In genomic region chr9:133894377-133895321, GRCh38 we compare ENCODE assay signal across 25 cellular contexts.
"Had no signal": no experiment of that assay in that cellular context is flagged by ENCODE, and none has a peak within 500 bp of the region (broad histone marks: within the 10 kb centered on the region; RNA-seq: fewer than 3 reads in every experiment).

No MANE protein-coding gene starts in this region.

- H3K36me3 Mint-ChIP-seq: activated naive CD4-positive, alpha-beta T cell treated with anti-CD3 and anti-CD28 coated beads, Interleukin-2, amount 50 U/mL, for 24 hours; T-cell had no signal

- H3K9me3 ChIP-seq: suprapubic skin, tibial nerve, uterus had no signal

- H3K4me3 ChIP-seq: suprapubic skin, tibial nerve, uterus had no signal

- H3K4me1 Mint-ChIP-seq: activated CD4-positive, alpha-beta T cell treated with anti-CD3 and anti-CD28 coated beads, Interleukin-2, amount 10 ng/mL, durations not matched to agents 7 days and 5 days; activated naive CD4-positive, alpha-beta T cell treated with anti-CD3 and anti-CD28 coated beads, Interleukin-2, amount 50 U/mL, for 24 hours; stimulated activated naive CD8-positive, alpha-beta T cell treated with anti-CD3 and anti-CD28 coated beads, Interleukin-15, amount 100 ng/mL, for 72 hours; T-cell had no signal

- H3K9me3 Mint-ChIP-seq: activated CD4-positive, alpha-beta T cell treated with anti-CD3 and anti-CD28 coated beads, Interleukin-2, amount 10 ng/mL, durations not matched to agents 7 days and 5 days; activated naive CD4-positive, alpha-beta T cell treated with anti-CD3 and anti-CD28 coated beads, Interleukin-2, amount 50 U/mL, for 24 hours; activated T-helper 1 cell treated with anti-CD3 and anti-CD28 coated beads, Interleukin-12 subunit alpha, Interleukin-12 subunit beta, Interleukin-2, Interleukin-4 antibody, amounts not matched to agents 30 ng/mL and 10 ng/mL and 1 ng/mL, durations not matched to agents 14 hours and 24 hours and 36 hours; memory B cell; nephron; stimulated activated naive CD8-positive, alpha-beta T cell treated with anti-CD3 and anti-CD28 coated beads, Interleukin-15, amount 100 ng/mL, for 72 hours; T-cell; T-helper 2 cell treated with Interferon-gamma antibody and Interleukin-4, amounts not matched to agents 5 μg/mL and 100 μg/mL, for 36 hours had no signal

- DNase-seq: activated CD4-positive, alpha-beta T cell treated with anti-CD3 and anti-CD28 coated beads, Interleukin-2, amount 10 ng/mL, durations not matched to agents 7 days and 5 days; activated CD4-positive, CD25-positive, alpha-beta regulatory T cell treated with anti-CD3 and anti-CD28 coated beads, Interleukin-2, amount 50 U/mL, for 72 hours; activated CD8-positive, alpha-beta T cell treated with anti-CD3 and anti-CD28 coated beads, Interleukin-2, amount 10 ng/mL, durations not matched to agents 7 days and 5 days; activated gamma-delta T cell treated with Interleukin-2 at 50 U/mL for 16 hours; anterior cingulate cortex; brain microvascular endothelial cell; caudate nucleus; dermis blood vessel endothelial cell; effector CD8-positive, alpha-beta T cell; foreskin keratinocyte; occipital lobe; posterior cingulate gyrus; retina; stimulated activated CD4-positive, alpha-beta T cell treated with anti-CD3 and anti-CD28 coated beads, Interleukin-4, amount 100 ng/mL, for 24 hours; stimulated activated naive CD8-positive, alpha-beta T cell treated with anti-CD3 and anti-CD28 coated beads, Interleukin-15, amount 100 ng/mL, for 72 hours; T-cell; uterus; WERI-Rb-1 had no signal

- H3K27ac ChIP-seq: brain microvascular endothelial cell, foreskin keratinocyte, suprapubic skin, tibial nerve, uterus, WERI-Rb-1 had no signal

- H3K27ac Mint-ChIP-seq: activated CD4-positive, alpha-beta T cell treated with anti-CD3 and anti-CD28 coated beads, Interleukin-2, amount 10 ng/mL, durations not matched to agents 7 days and 5 days; activated CD8-positive, alpha-beta T cell treated with anti-CD3 and anti-CD28 coated beads, Interleukin-2, amount 10 ng/mL, durations not matched to agents 7 days and 5 days; activated naive CD4-positive, alpha-beta T cell treated with anti-CD3 and anti-CD28 coated beads, Interleukin-2, amount 50 U/mL, for 24 hours; activated T-helper 1 cell treated with anti-CD3 and anti-CD28 coated beads, Interleukin-12 subunit alpha, Interleukin-12 subunit beta, Interleukin-2, Interleukin-4 antibody, amounts not matched to agents 30 ng/mL and 10 ng/mL and 1 ng/mL, durations not matched to agents 14 hours and 24 hours and 36 hours; memory B cell; stimulated activated naive CD8-positive, alpha-beta T cell treated with anti-CD3 and anti-CD28 coated beads, Interleukin-15, amount 100 ng/mL, for 72 hours; T-cell; T-helper 2 cell treated with Interferon-gamma antibody and Interleukin-4, amounts not matched to agents 5 μg/mL and 100 μg/mL, for 36 hours had no signal

- H3K27me3 Mint-ChIP-seq: activated CD4-positive, alpha-beta T cell treated with anti-CD3 and anti-CD28 coated beads, Interleukin-2, amount 10 ng/mL, durations not matched to agents 7 days and 5 days; activated naive CD4-positive, alpha-beta T cell treated with anti-CD3 and anti-CD28 coated beads, Interleukin-2, amount 50 U/mL, for 24 hours; memory B cell; stimulated activated naive CD8-positive, alpha-beta T cell treated with anti-CD3 and anti-CD28 coated beads, Interleukin-15, amount 100 ng/mL, for 72 hours; T-cell had no signal

- ATAC-seq: activated CD8-positive, alpha-beta T cell treated with anti-CD3 and anti-CD28 coated beads, Interleukin-2, amount 10 ng/mL, durations not matched to agents 7 days and 5 days; foreskin keratinocyte; stimulated activated naive CD8-positive, alpha-beta T cell treated with anti-CD3 and anti-CD28 coated beads, Interleukin-15, amount 100 ng/mL, for 72 hours; T-cell had no signal

- H3K36me3 ChIP-seq: brain microvascular endothelial cell, suprapubic skin, tibial nerve, uterus had no signal

- H3K4me3 Mint-ChIP-seq: activated CD4-positive, alpha-beta T cell treated with anti-CD3 and anti-CD28 coated beads, Interleukin-2, amount 10 ng/mL, durations not matched to agents 7 days and 5 days; activated CD8-positive, alpha-beta T cell treated with anti-CD3 and anti-CD28 coated beads, Interleukin-2, amount 10 ng/mL, durations not matched to agents 7 days and 5 days; activated naive CD4-positive, alpha-beta T cell treated with anti-CD3 and anti-CD28 coated beads, Interleukin-2, amount 50 U/mL, for 24 hours; activated T-helper 1 cell treated with anti-CD3 and anti-CD28 coated beads, Interleukin-12 subunit alpha, Interleukin-12 subunit beta, Interleukin-2, Interleukin-4 antibody, amounts not matched to agents 30 ng/mL and 10 ng/mL and 1 ng/mL, durations not matched to agents 14 hours and 24 hours and 36 hours; memory B cell; nephron; stimulated activated naive CD8-positive, alpha-beta T cell treated with anti-CD3 and anti-CD28 coated beads, Interleukin-15, amount 100 ng/mL, for 72 hours; T-cell; T-helper 2 cell treated with Interferon-gamma antibody and Interleukin-4, amounts not matched to agents 5 μg/mL and 100 μg/mL, for 36 hours had no signal

- H3K27me3 ChIP-seq: brain microvascular endothelial cell, foreskin keratinocyte, suprapubic skin, tibial nerve, uterus had no signal

- H3K4me1 ChIP-seq: foreskin keratinocyte, suprapubic skin, uterus had no signal
